14 cellular contexts compared by ENCODE assay signal in the genomic region with DNA sequence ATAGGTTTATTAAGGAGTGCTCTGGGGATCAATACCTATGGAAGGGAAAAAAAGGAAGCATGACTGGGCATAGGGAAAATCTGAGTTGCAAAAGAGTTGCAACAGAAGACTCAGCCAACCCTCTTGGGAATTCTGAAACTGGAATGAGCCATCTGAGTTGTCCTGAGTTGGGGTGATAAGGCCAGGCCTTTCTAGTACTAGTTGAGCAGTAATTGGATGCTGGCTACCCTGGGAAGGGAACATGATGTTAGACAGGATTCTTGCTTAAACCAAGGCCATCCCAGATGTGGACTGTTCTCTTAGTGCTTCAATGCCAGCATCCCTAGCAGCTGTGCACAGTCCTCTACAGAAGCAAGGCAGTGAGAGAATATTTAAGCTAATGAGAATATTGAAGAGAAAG.
"Had no signal": no experiment of that assay in that cellular context is flagged by ENCODE, and none has a peak within 500 bp of the region (broad histone marks: within the 10 kb centered on the region; RNA-seq: fewer than 3 reads in every experiment).

No MANE protein-coding gene starts in this region.

- H3K27ac ChIP-seq: breast epithelium, esophagus muscularis mucosa, ovary, skin epidermis, tibial nerve, vagina had no signal

- ATAC-seq: activated T-cell treated with anti-CD3 and anti-CD28 coated beads, Interleukin-2, amount 50 U/mL, for 72 hours; left colon; stimulated activated effector memory CD8-positive, alpha-beta T cell treated with anti-CD3 and anti-CD28 coated beads, Interleukin-12 subunit alpha, Interleukin-12 subunit beta, amount 100 ng/mL, for 72 hours had no signal

- H3K36me3 ChIP-seq: breast epithelium, esophagus muscularis mucosa, ovary, tibial nerve, vagina had no signal

- H3K4me1 ChIP-seq: breast epithelium, esophagus muscularis mucosa, vagina had no signal

- DNase-seq: activated CD4-positive, alpha-beta memory T cell treated with anti-CD3 and anti-CD28 coated beads, Interleukin-2, amount 10 ng/mL, durations not matched to agents 7 days and 5 days; activated CD4-positive, CD25-positive, alpha-beta regulatory T cell treated with anti-CD3 and anti-CD28 coated beads, Interleukin-2, amount 50 U/mL, for 72 hours; activated gamma-delta T cell treated with Interleukin-2 at 50 U/mL for 16 hours; activated naive CD8-positive, alpha-beta T cell treated with anti-CD3 and anti-CD28 coated beads for 36 hours; activated T-cell treated with anti-CD3 and anti-CD28 coated beads, Interleukin-2, amount 50 U/mL, for 72 hours; aorta; left colon; ovary had no signal

- H3K27me3 ChIP-seq: breast epithelium, esophagus muscularis mucosa, ovary, tibial nerve, vagina had no signal

- H3K9me3 ChIP-seq: breast epithelium, esophagus muscularis mucosa, ovary, tibial nerve, vagina had no signal

- H3K4me3 ChIP-seq: breast epithelium, esophagus muscularis mucosa, ovary, skin epidermis, tibial nerve, vagina had no signal
